Comparison of ENCODE assay signal across 9 cellular contexts in genomic region chr20:59006167-59006863, GRCh38. TPM values are rescaled to one million over a fixed set of nuclear protein-coding genes. Genes with fewer than 3 reads are reported as not detected.
DNase-seq lines count a peak whose midpoint lies in the region; ATAC-seq, FAIRE-seq and TF ChIP-seq lines count a peak whose summit lies in the region.
"Had no signal": no experiment of that assay in that cellular context is flagged by ENCODE, and none has a peak within 500 bp of the region (broad histone marks: within the 10 kb centered on the region; RNA-seq: fewer than 3 reads in every experiment).

No MANE protein-coding gene starts in this region.

- H3K4me1 Mint-ChIP-seq in astrocyte (ENCODE audit: low read depth, unreplicated experiment) = peaks cover 25% of the 10 kb centered on the region

- H3K27ac Mint-ChIP-seq in astrocyte (ENCODE audit: unreplicated experiment) = no peak overlapping the region

- ATAC-seq in GM18520 (IDR thresholded peaks at IDR 0.05; ENCODE audit: unreplicated experiment) = no peak
- ATAC-seq in GM18907 (IDR thresholded peaks at IDR 0.05; ENCODE audit: unreplicated experiment) = no peak

- H3K36me3 ChIP-seq in astrocyte (ENCODE audit: insufficient read depth, low read length) (no peaks in the 10 kb centered on the region), keratinocyte (ENCODE audit: control insufficient read depth in 2 of 2, extremely low read depth in 1 of 2, insufficient read depth in 2 of 2, low read length in 2 of 2) (peaks cover 8 to 17% of the 10 kb centered on the region in 2 experiments), suprapubic skin (peaks cover 6% of the 10 kb centered on the region)

- H3K4me3 ChIP-seq in astrocyte (ENCODE audit: insufficient read depth, low read depth, low read length) = peak overlapping the region; percentile 60
- H3K4me3 ChIP-seq in keratinocyte (ENCODE audit: control insufficient read depth in 2 of 3, extremely low read depth in 1 of 3, insufficient read depth in 2 of 3, low read depth in 1 of 3, low read length in 3 of 3) = peak overlapping the region; percentile 63 to 81 (median 80)
- H3K4me3 ChIP-seq in suprapubic skin = peak overlapping the region; percentile 84

- H3K9me3 ChIP-seq in astrocyte (ENCODE audit: insufficient read depth, low read depth, low read length) (no peaks in the 10 kb centered on the region), keratinocyte (ENCODE audit: control insufficient read depth, low read depth, low read length) (no peaks in the 10 kb centered on the region), suprapubic skin (no peaks in the 10 kb centered on the region)

- H2AFZ ChIP-seq in astrocyte (ENCODE audit: low read depth, low read length) = peak overlapping the region; percentile 84
- peak overlapping the region; percentile 70 for H2AFZ ChIP-seq in keratinocyte (ENCODE audit: control insufficient read depth, low read length)

- H3K9me1 ChIP-seq in keratinocyte (ENCODE audit: control insufficient read depth, extremely low read depth, insufficient read depth, low read length) = no peaks in the 10 kb centered on the region

- no peak for TF ChIP-seq POLR2A in suprapubic skin (IDR thresholded peaks at IDR 0.05)

- H3K4me2 ChIP-seq in astrocyte (ENCODE audit: low read length) (peak overlapping the region; percentile 93), keratinocyte (ENCODE audit: control insufficient read depth, extremely low read depth, insufficient read depth, low read depth, low read length) (peak overlapping the region; percentile 93)

- H3K4me1 ChIP-seq in astrocyte (ENCODE audit: insufficient read depth, low read length) (peaks cover 34% of the 10 kb centered on the region), keratinocyte (ENCODE audit: control insufficient read depth, extremely low read depth, insufficient read depth, low read length) (peaks cover 31% of the 10 kb centered on the region), suprapubic skin (peaks cover 53% of the 10 kb centered on the region)

- no peaks in the 10 kb centered on the region for H3K27me3 ChIP-seq in astrocyte (ENCODE audit: insufficient read depth, low read length)
- no peaks in the 10 kb centered on the region for H3K27me3 ChIP-seq in keratinocyte (ENCODE audit: control insufficient read depth, extremely low read depth, insufficient read depth, low read length)
- H3K27me3 ChIP-seq in suprapubic skin = no peaks in the 10 kb centered on the region

- H3K9me3 Mint-ChIP-seq in astrocyte (ENCODE audit: unreplicated experiment) = no peaks in the 10 kb centered on the region

- no peak for FAIRE-seq in astrocyte (lab: Jason Lieb, UNC)
- no peak for FAIRE-seq in keratinocyte (lab: Jason Lieb, UNC)
- FAIRE-seq: endometrium had no signal

- H3K4me3 Mint-ChIP-seq in astrocyte (ENCODE audit: unreplicated experiment) = peak overlapping the region; percentile 82

- peaks cover 28% of the 10 kb centered on the region for H3K79me2 ChIP-seq in astrocyte (ENCODE audit: insufficient read depth, low read length)
- H3K79me2 ChIP-seq in keratinocyte (ENCODE audit: control insufficient read depth, insufficient read depth, low read length) = peaks cover 16% of the 10 kb centered on the region

- WGBS in suprapubic skin = 31% methylated on average over 10 of the region's 29 CpGs

- H4K20me1 ChIP-seq in astrocyte (ENCODE audit: insufficient read depth, low read length) (peaks cover 24% of the 10 kb centered on the region), keratinocyte (ENCODE audit: control insufficient read depth, extremely low read depth, insufficient read depth, low read length) (no peaks in the 10 kb centered on the region)

- peak; percentile 63 for DNase-seq in activated effector memory CD4-positive, alpha-beta T cell treated with anti-CD3 and anti-CD28 coated beads, Interleukin-2, amount 50 U/mL, for 16 hours
- DNase-seq in activated effector memory CD4-positive, alpha-beta T cell treated with Interleukin-2 at 50 U/mL for 16 hours = no peak
- DNase-seq in astrocyte (ENCODE audit: low read depth) (no peak), keratinocyte (ENCODE audit: low read depth, low spot score) (no peak), suprapubic skin (ENCODE audit: low spot score in 2 of 2) (peak in 1 of 2 donors; percentile 79), inferior parietal cortex (ENCODE audit: extremely low spot score) (no peak)

- peak overlapping the region; percentile 56 for H3K27ac ChIP-seq in astrocyte (ENCODE audit: low read depth, low read length)
- H3K27ac ChIP-seq in keratinocyte (ENCODE audit: control insufficient read depth, insufficient read depth, low read length) = peak overlapping the region; percentile 58
- peak overlapping the region; percentile 87 for H3K27ac ChIP-seq in suprapubic skin

- no peak for TF ChIP-seq EP300 in suprapubic skin (IDR thresholded peaks at IDR 0.05)

- H3K9ac ChIP-seq in astrocyte (ENCODE audit: low read length) (peak overlapping the region; percentile 83), keratinocyte (ENCODE audit: control insufficient read depth, extremely low read depth, insufficient read depth, low read length) (peak overlapping the region; percentile 85)

- dilution Hi-C loops in keratinocyte (cut with MboI; ENCODE audit: extremely low pct_ligation_motif_present, low sequenced_read_pairs) = no loop called here

- TF ChIP-seq CTCF in astrocyte (IDR thresholded peaks at IDR 0.05; ENCODE audit: insufficient read depth, low read depth, low read length) = no peak
- no peak for TF ChIP-seq CTCF in keratinocyte (optimal IDR thresholded peaks at IDR 0.05 in 1 of 3, IDR thresholded peaks at IDR 0.05 in 1 of 3, conservative IDR thresholded peaks at IDR 0.05 in 1 of 3; ENCODE audit: extremely low read depth in 1 of 3, insufficient read depth in 2 of 3, low read length in 3 of 3)
- TF ChIP-seq CTCF in suprapubic skin (IDR thresholded peaks at IDR 0.05) = no peak

- no peaks in the 10 kb centered on the region for H3K27me3 Mint-ChIP-seq in astrocyte (ENCODE audit: low read depth, unreplicated experiment)

- H3K36me3 Mint-ChIP-seq in astrocyte (ENCODE audit: low read depth, unreplicated experiment) = peaks cover 15% of the 10 kb centered on the region

RNA-seq across cellular contexts. Expression of gene CTSZ, which starts 0.7 kb away (rescaled TPM):
- 112 and 126 TPM in 2 replicates for total RNA-seq in astrocyte
- polyA plus RNA-seq in keratinocyte = 102 to 171 TPM (median 138 TPM) in 3 replicates
- 63.5 TPM for polyA plus RNA-seq in keratinocyte (2011; ENCODE audit: low read depth)
- 76.8 and 119 TPM in 2 replicates for polyA plus RNA-seq in keratinocyte (2011; cell fraction: cytosol; rRNA removed)
- polyA plus RNA-seq in keratinocyte (2011; cell fraction: nucleus; rRNA removed) = 133 and 140 TPM in 2 replicates
- polyA plus RNA-seq in keratinocyte (2012; ENCODE audit: low replicate concordance) = 25.5 and 178 TPM in 2 replicates
- 74.1 to 149 TPM (median 79.1 TPM) in 3 replicates for polyA minus RNA-seq in keratinocyte
- 105 TPM for polyA minus RNA-seq in keratinocyte (2011; cell fraction: cytosol; rRNA and poly(A)+ RNA removed)
- 54.2 and 59.5 TPM in 2 replicates for polyA minus RNA-seq in keratinocyte (2011; cell fraction: nucleus; rRNA and poly(A)+ RNA removed)
- total RNA-seq in suprapubic skin = 10 to 100 TPM; 25.6 to 38.7 (median 34.7) TPM

RNA-seq across cellular contexts. Expression of gene TUBB1, which starts 12.9 kb away (rescaled TPM):
- total RNA-seq in astrocyte (not detected in 2 replicates), suprapubic skin (under 1 TPM in 1 of 4 donors, not detected in 3; 0.17 TPM)
- 0.03 TPM in 1 of 3 replicates, not detected in the others for polyA plus RNA-seq in keratinocyte
- polyA plus RNA-seq in keratinocyte (2011; ENCODE audit: low read depth) = not detected
- not detected in 2 replicates for polyA plus RNA-seq in keratinocyte (2011; cell fraction: cytosol; rRNA removed)
- polyA plus RNA-seq in keratinocyte (2011; cell fraction: nucleus; rRNA removed) = 0.04 TPM in 1 of 2 replicates, not detected in the other
- polyA plus RNA-seq in keratinocyte (2012; ENCODE audit: low replicate concordance) = 0.02 and 0.08 TPM in 2 replicates
- polyA minus RNA-seq in keratinocyte = not detected in 3 replicates
- polyA minus RNA-seq in keratinocyte (2011; cell fraction: cytosol; rRNA and poly(A)+ RNA removed) = not detected
- not detected in 2 replicates for polyA minus RNA-seq in keratinocyte (2011; cell fraction: nucleus; rRNA and poly(A)+ RNA removed)

RNA-seq across cellular contexts. Expression of gene NELFCD, which starts 25.3 kb away (rescaled TPM):
- total RNA-seq in astrocyte (56.7 and 70.4 TPM in 2 replicates), suprapubic skin (10 to 100 TPM; 45.9 to 90.0 (median 63.4) TPM)
- polyA plus RNA-seq in keratinocyte = 59.7 to 105 TPM (median 68.5 TPM) in 3 replicates
- polyA plus RNA-seq in keratinocyte (2011; ENCODE audit: low read depth) = 93.9 TPM
- polyA plus RNA-seq in keratinocyte (2011; cell fraction: cytosol; rRNA removed) = 83.6 and 87.1 TPM in 2 replicates
- polyA plus RNA-seq in keratinocyte (2011; cell fraction: nucleus; rRNA removed) = 98.2 and 131 TPM in 2 replicates
- polyA plus RNA-seq in keratinocyte (2012; ENCODE audit: low replicate concordance) = 48.8 and 62.0 TPM in 2 replicates
- polyA minus RNA-seq in keratinocyte = 53.2 to 86.3 TPM (median 75.3 TPM) in 3 replicates
- 29.9 TPM for polyA minus RNA-seq in keratinocyte (2011; cell fraction: cytosol; rRNA and poly(A)+ RNA removed)
- 20.0 and 32.0 TPM in 2 replicates for polyA minus RNA-seq in keratinocyte (2011; cell fraction: nucleus; rRNA and poly(A)+ RNA removed)

RNA-seq across cellular contexts. Expression of gene ATP5F1E, which starts 25.8 kb away (rescaled TPM):
- total RNA-seq in astrocyte = 91.0 and 94.4 TPM in 2 replicates
- polyA plus RNA-seq in keratinocyte = 48.3 to 100 TPM (median 99.7 TPM) in 3 replicates
- 103 TPM for polyA plus RNA-seq in keratinocyte (2011; ENCODE audit: low read depth)
- 59.0 and 59.8 TPM in 2 replicates for polyA plus RNA-seq in keratinocyte (2011; cell fraction: cytosol; rRNA removed)
- 9.8 and 16.4 TPM in 2 replicates for polyA plus RNA-seq in keratinocyte (2011; cell fraction: nucleus; rRNA removed)
- polyA plus RNA-seq in keratinocyte (2012; ENCODE audit: low replicate concordance) = 71.0 and 118 TPM in 2 replicates
- 5.2 to 8.3 TPM (median 6.4 TPM) in 3 replicates for polyA minus RNA-seq in keratinocyte
- polyA minus RNA-seq in keratinocyte (2011; cell fraction: cytosol; rRNA and poly(A)+ RNA removed) = 37.8 TPM
- polyA minus RNA-seq in keratinocyte (2011; cell fraction: nucleus; rRNA and poly(A)+ RNA removed) = 3.3 and 3.9 TPM in 2 replicates
- total RNA-seq in suprapubic skin = 10 to 100 TPM; 16.1 to 26.8 (median 19.5) TPM

RNA-seq across cellular contexts. Expression of gene PRELID3B, which starts 36.3 kb away (rescaled TPM):
- 55.1 and 68.8 TPM in 2 replicates for total RNA-seq in astrocyte
- polyA plus RNA-seq in keratinocyte = 70.7 to 86.9 TPM (median 75.3 TPM) in 3 replicates
- 211 TPM for polyA plus RNA-seq in keratinocyte (2011; ENCODE audit: low read depth)
- 66.1 and 129 TPM in 2 replicates for polyA plus RNA-seq in keratinocyte (2011; cell fraction: cytosol; rRNA removed)
- 26.8 and 42.0 TPM in 2 replicates for polyA plus RNA-seq in keratinocyte (2011; cell fraction: nucleus; rRNA removed)
- polyA plus RNA-seq in keratinocyte (2012; ENCODE audit: low replicate concordance) = 79.1 and 112 TPM in 2 replicates
- polyA minus RNA-seq in keratinocyte = 90.1 to 126 TPM (median 96.3 TPM) in 3 replicates
- 106 TPM for polyA minus RNA-seq in keratinocyte (2011; cell fraction: cytosol; rRNA and poly(A)+ RNA removed)
- polyA minus RNA-seq in keratinocyte (2011; cell fraction: nucleus; rRNA and poly(A)+ RNA removed) = 26.6 and 32.0 TPM in 2 replicates
- 10 to 100 TPM; 25.4 to 42.2 (median 32.8) TPM for total RNA-seq in suprapubic skin
